25 cellular contexts compared by ENCODE assay signal in genomic region chr2:44197806-44198205, GRCh38.
"Had no signal": no experiment of that assay in that cellular context is flagged by ENCODE, and none has a peak within 500 bp of the region (broad histone marks: within the 10 kb centered on the region; RNA-seq: fewer than 3 reads in every experiment).

No MANE protein-coding gene starts in this region.

- H3K27me3 ChIP-seq: adrenal gland, breast epithelium, Peyer's patch, SJCRH30 had no signal

- H3K9me3 ChIP-seq: adrenal gland, breast epithelium, Peyer's patch, SJCRH30 had no signal

- ATAC-seq: activated T-cell treated with anti-CD3 and anti-CD28 coated beads, Interleukin-2, amount 50 U/mL, for 4 hours; SK-N-SH treated with all-trans-retinoic acid at 6 μM for 48 hours had no signal

- H3K36me3 ChIP-seq: adrenal gland, breast epithelium, Peyer's patch had no signal

- H3K27ac Mint-ChIP-seq: activated B cell treated with CpG ODN at 0.5 μM for 24 hours; activated CD4-positive, alpha-beta memory T cell treated with anti-CD3 and anti-CD28 coated beads for 36 hours; activated CD4-positive, alpha-beta T cell treated with anti-CD3 and anti-CD28 coated beads, Interleukin-2, amount 10 ng/mL, durations not matched to agents 24 days and 14 days; activated naive CD4-positive, alpha-beta T cell treated with anti-CD3 and anti-CD28 coated beads for 36 hours; activated naive CD8-positive, alpha-beta T cell treated with anti-CD3 and anti-CD28 coated beads, Interleukin-2, amount 10 ng/mL, durations not matched to agents 7 days and 5 days had no signal

- H3K27ac ChIP-seq: adrenal gland, breast epithelium, Peyer's patch, RWPE1, SJCRH30 had no signal

- H3K27me3 Mint-ChIP-seq: activated B cell treated with CpG ODN at 0.5 μM for 24 hours; activated CD4-positive, alpha-beta memory T cell treated with anti-CD3 and anti-CD28 coated beads for 36 hours; activated CD4-positive, alpha-beta T cell treated with anti-CD3 and anti-CD28 coated beads, Interleukin-2, amount 10 ng/mL, durations not matched to agents 24 days and 14 days; activated naive CD8-positive, alpha-beta T cell treated with anti-CD3 and anti-CD28 coated beads, Interleukin-2, amount 10 ng/mL, durations not matched to agents 7 days and 5 days had no signal

- H3K4me1 ChIP-seq: Peyer's patch, SJCRH30 had no signal

- H3K4me3 Mint-ChIP-seq: activated B cell treated with CpG ODN at 0.5 μM for 24 hours; activated CD4-positive, alpha-beta memory T cell treated with anti-CD3 and anti-CD28 coated beads for 36 hours; activated CD4-positive, alpha-beta T cell treated with anti-CD3 and anti-CD28 coated beads, Interleukin-2, amount 10 ng/mL, durations not matched to agents 24 days and 14 days; activated naive CD4-positive, alpha-beta T cell treated with anti-CD3 and anti-CD28 coated beads for 36 hours; activated naive CD8-positive, alpha-beta T cell treated with anti-CD3 and anti-CD28 coated beads, Interleukin-2, amount 10 ng/mL, durations not matched to agents 7 days and 5 days; activated T-cell treated with anti-CD3 and anti-CD28 coated beads, Interleukin-2, amount 50 U/mL, for 4 hours had no signal

- H3K4me3 ChIP-seq: adrenal gland, breast epithelium, Peyer's patch, SJCRH30 had no signal

- DNase-seq: activated B cell treated with CpG ODN at 0.5 μM for 24 hours; activated CD4-positive, alpha-beta memory T cell treated with anti-CD3 and anti-CD28 coated beads for 36 hours; activated CD4-positive, alpha-beta T cell treated with anti-CD3 and anti-CD28 coated beads for 1 hour; activated CD4-positive, alpha-beta T cell treated with anti-CD3 and anti-CD28 coated beads, Interleukin-2, amount 10 ng/mL, durations not matched to agents 24 days and 14 days; activated CD8-positive, alpha-beta memory T cell treated with anti-CD3 and anti-CD28 coated beads for 24 hours; activated gamma-delta T cell; activated naive CD4-positive, alpha-beta T cell treated with anti-CD3 and anti-CD28 coated beads for 36 hours; activated naive CD8-positive, alpha-beta T cell treated with anti-CD3 and anti-CD28 coated beads, Interleukin-2, amount 10 ng/mL, durations not matched to agents 7 days and 5 days; activated T-cell treated with anti-CD3 and anti-CD28 coated beads, Interleukin-2, amount 50 U/mL, for 4 hours; adrenal gland; anterior cingulate cortex; Karpas-422; MM.1S; NCI-H1105; NCI-H1436; NCI-H1694 treated with DMSO at 0.1 percent for 48 hours; NCI-H2029 treated with DMSO at 0.1 percent for 48 hours; NCI-H526 treated with DMSO at 0.1 percent for 48 hours; Peyer's patch; Right ventricle myocardium superior; SJCRH30; SW 1271 had no signal
